In the genomic region with DNA sequence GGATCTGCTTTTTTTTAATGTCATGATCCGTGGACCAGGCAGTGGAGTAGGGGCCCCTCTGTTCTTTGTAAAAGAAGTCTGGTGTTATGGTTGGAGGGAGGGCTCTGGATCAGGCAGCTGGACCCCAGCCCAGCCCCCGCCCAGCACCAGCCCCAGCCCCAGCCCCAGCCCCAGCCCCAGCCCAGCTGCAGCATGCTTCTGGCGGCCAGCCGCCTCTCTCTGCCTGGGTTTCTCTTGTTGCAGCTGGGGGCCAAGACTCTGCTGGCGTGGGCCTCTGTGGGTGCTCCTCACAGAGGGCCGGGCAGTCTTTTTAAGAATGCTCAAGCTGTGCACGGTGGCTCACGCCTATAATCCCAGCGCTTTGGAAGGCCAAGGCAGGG, we compare ENCODE assay signal across 19 cellular contexts. TPM values are rescaled to one million over a fixed set of nuclear protein-coding genes. Genes with fewer than 3 reads are reported as not detected.
A peak's percentile ranks its signal among the peaks of the same experiment; 100 is the strongest.
DNase-seq lines count a peak whose midpoint lies in the region; ATAC-seq, FAIRE-seq and TF ChIP-seq lines count a peak whose summit lies in the region.
"Had no signal": no experiment of that assay in that cellular context is flagged by ENCODE, and none has a peak within 500 bp of the region (broad histone marks: within the 10 kb centered on the region; RNA-seq: fewer than 3 reads in every experiment).

No MANE protein-coding gene starts in this region.

- CTCF ChIA-PET in RWPE1 (lab: Yijun Ruan, JAX): interaction anchor here (1.2 kb wide), 1 partner anchor 26 kb away, joined by 3 read pairs; no protein-coding TSS in a partner anchor
- CTCF ChIA-PET in activated CD8-positive, alpha-beta T cell treated with anti-CD3 and anti-CD28 coated beads for 36 hours (lab: Charles Lee): no interaction called here

- POLR2A ChIA-PET in RWPE1 (lab: Yijun Ruan, JAX; ENCODE audit: low non-redundant PET): no interaction called here
- POLR2A ChIA-PET in activated CD8-positive, alpha-beta T cell treated with anti-CD3 and anti-CD28 coated beads for 36 hours (lab: Charles Lee): no interaction called here

- peaks cover under 1 to 61% (median 49%) of the 10 kb centered on the region in 4 donors for H3K4me1 ChIP-seq in sigmoid colon
- H3K4me1 ChIP-seq: A549 had no signal

- intact Hi-C loops in sigmoid colon (cut with DNase I): no loop called here
- intact Hi-C loops in activated CD8-positive, alpha-beta T cell treated with anti-CD3 and anti-CD28 coated beads for 36 hours (cut with micrococcal nuclease): no loop called here

- no peak for DNase-seq in RWPE1 (ENCODE audit: low spot score)
- DNase-seq in caudate nucleus (lab: John Stamatoyannopoulos, UW): peak in 46 of 61 donors; percentile 10 to 77 (median 41)
- peak in 29 of 51 donors; percentile 8 to 70 (median 40) for DNase-seq in hypothalamus (lab: John Stamatoyannopoulos, UW)
- DNase-seq in sigmoid colon: no peak
- DNase-seq in H54 (ENCODE audit: insufficient read length, low spot score): no peak
- DNase-seq in CD1c-positive myeloid dendritic cell (ENCODE audit: extremely low spot score): no peak
- no peak for DNase-seq in activated CD8-positive, alpha-beta T cell treated with anti-CD3 and anti-CD28 coated beads for 36 hours
- no peak for DNase-seq in RCC 7860 (ENCODE audit: low spot score)
- DNase-seq: COR-L47, HFFc6, NCI-H1436, NCI-H2029, NCI-H2171 treated with DMSO at 0.1 percent for 48 hours, NCI-H446 treated with DMSO at 0.1 percent for 48 hours, NCI-H748 treated with DMSO at 0.1 percent for 48 hours, OCI-M1 had no signal

- no peaks in the 10 kb centered on the region for H3K27me3 ChIP-seq in sigmoid colon

- FAIRE-seq in H54 (lab: Jason Lieb, UNC) (no peak), RCC 7860 (lab: Jason Lieb, UNC) (no peak)
- FAIRE-seq: A549, GM12892 had no signal

- no peaks in the 10 kb centered on the region for H3K9me3 Mint-ChIP-seq in activated CD8-positive, alpha-beta T cell treated with anti-CD3 and anti-CD28 coated beads for 36 hours
- H3K9me3 Mint-ChIP-seq: HFFc6 had no signal

- H3K4me3 Mint-ChIP-seq in activated CD8-positive, alpha-beta T cell treated with anti-CD3 and anti-CD28 coated beads for 36 hours: no peak overlapping the region
- H3K4me3 Mint-ChIP-seq: HFFc6 had no signal

- H3K36me3 Mint-ChIP-seq in activated CD8-positive, alpha-beta T cell treated with anti-CD3 and anti-CD28 coated beads for 36 hours (ENCODE audit: low read depth): peaks cover 31% of the 10 kb centered on the region

- H3K27ac Mint-ChIP-seq in activated CD8-positive, alpha-beta T cell treated with anti-CD3 and anti-CD28 coated beads for 36 hours: no peak overlapping the region
- H3K27ac Mint-ChIP-seq: HFFc6 had no signal

- peaks cover 11% of the 10 kb centered on the region for H3K4me1 Mint-ChIP-seq in activated CD8-positive, alpha-beta T cell treated with anti-CD3 and anti-CD28 coated beads for 36 hours (ENCODE audit: low read depth)

- no peaks in the 10 kb centered on the region for H3K27me3 Mint-ChIP-seq in activated CD8-positive, alpha-beta T cell treated with anti-CD3 and anti-CD28 coated beads for 36 hours

- WGBS in sigmoid colon, 2 donors: 81 to 94% methylated on average over 9 of the region's 9 CpGs

- H3K27ac ChIP-seq in RWPE1 (peak overlapping the region; percentile 43), caudate nucleus (ENCODE audit: low read depth, low read length) (no peak overlapping the region), sigmoid colon (peak overlapping the region in 3 of 4 donors; percentile 62 to 73 (median 71))
- H3K27ac ChIP-seq: A549, C4-2B had no signal

- no peak for TF ChIP-seq EP300 in sigmoid colon (IDR thresholded peaks at IDR 0.05)

- TF ChIP-seq CTCF in RWPE1 (conservative IDR thresholded peaks at IDR 0.05; ENCODE audit: low read depth): no peak
- TF ChIP-seq CTCF in sigmoid colon (IDR thresholded peaks at IDR 0.05): no peak
- no peak for TF ChIP-seq CTCF in activated CD8-positive, alpha-beta T cell treated with anti-CD3 and anti-CD28 coated beads for 36 hours (IDR thresholded peaks at IDR 0.05)

- no peaks in the 10 kb centered on the region for H3K9me3 ChIP-seq in sigmoid colon
- H3K9me3 ChIP-seq: A549 had no signal

- peaks cover 0 to 4% (median 0%) of the 10 kb centered on the region in 4 donors for H3K36me3 ChIP-seq in sigmoid colon

- H3K4me3 ChIP-seq in sigmoid colon: no peak overlapping the region
- H3K4me3 ChIP-seq: A549 had no signal

- no peak for TF ChIP-seq POLR2A in sigmoid colon (IDR thresholded peaks at IDR 0.05)
- no peak for TF ChIP-seq POLR2A in H54 (IDR thresholded peaks at IDR 0.05; ENCODE audit: low read depth, low read length)

- no peak for ATAC-seq in activated CD8-positive, alpha-beta T cell treated with anti-CD3 and anti-CD28 coated beads for 36 hours
- ATAC-seq: A549 had no signal

RNA-seq across cellular contexts. Expression of a gene that starts 17.9 kb away (rescaled TPM):
- 1 to 10 TPM; 4.6 to 8.0 (median 6.3) TPM for total RNA-seq in sigmoid colon
- 10 to 100 TPM in 2 of 3 donors, 1 to 10 TPM in 1; 6.9 to 26.0 (median 12.6) TPM for polyA plus RNA-seq in sigmoid colon
- total RNA-seq in activated CD8-positive, alpha-beta T cell treated with anti-CD3 and anti-CD28 coated beads for 36 hours: 10 to 100 TPM; 92.7 to 96.6 TPM

RNA-seq across cellular contexts. Expression of a gene that starts 30.2 kb away (rescaled TPM):
- 10 to 100 TPM; 43.1 to 83.1 (median 51.2) TPM for total RNA-seq in sigmoid colon
- polyA plus RNA-seq in sigmoid colon: 100 to 1,000 TPM in 1 of 3 donors, 10 to 100 TPM in 2; 47.4 to 127 (median 72.6) TPM
- total RNA-seq in activated CD8-positive, alpha-beta T cell treated with anti-CD3 and anti-CD28 coated beads for 36 hours: 10 to 100 TPM; 73.7 to 74.1 TPM

RNA-seq across cellular contexts. Expression of a gene that starts 54.5 kb away (rescaled TPM):
- 10 to 100 TPM; 40.7 to 57.3 (median 42.8) TPM for total RNA-seq in sigmoid colon
- 100 to 1,000 TPM; 228 to 255 (median 247) TPM for polyA plus RNA-seq in sigmoid colon
- total RNA-seq in activated CD8-positive, alpha-beta T cell treated with anti-CD3 and anti-CD28 coated beads for 36 hours: 10 to 100 TPM; 65.3 to 72.8 TPM

RNA-seq across cellular contexts. Expression of a gene that starts 55.0 kb away (rescaled TPM):
- total RNA-seq in sigmoid colon: 10 to 100 TPM; 17.5 to 59.8 (median 24.4) TPM
- 10 to 100 TPM; 16.9 to 61.3 (median 26.4) TPM for polyA plus RNA-seq in sigmoid colon
- 100 to 1,000 TPM; 157 to 163 TPM for total RNA-seq in activated CD8-positive, alpha-beta T cell treated with anti-CD3 and anti-CD28 coated beads for 36 hours

Comparison
In these comparisons a context has a peak if more than half of its experiments do, and no peak if none do; other contexts are left out.
1. DNase-seq: peak in caudate nucleus (46 of 61) and hypothalamus (29 of 51); none in RWPE1 (single experiment), sigmoid colon (single experiment), H54 (single experiment), CD1c-positive myeloid dendritic cell (single experiment), activated CD8-positive, alpha-beta T cell treated with anti-CD3 and anti-CD28 coated beads for 36 hours (single experiment) and RCC 7860 (single experiment).
2. RNA of a gene that starts 17.9 kb away (total RNA-seq): 92.7 to 96.6 TPM in activated CD8-positive, alpha-beta T cell treated with anti-CD3 and anti-CD28 coated beads for 36 hours; 4.6 to 8.0 TPM in sigmoid colon; every median in the first group is over 10 times any median in the second.